22 cellular contexts compared by ENCODE assay signal in genomic region chr10:119446441-119447277, GRCh38.
"Had no signal": no experiment of that assay in that cellular context is flagged by ENCODE, and none has a peak within 500 bp of the region (broad histone marks: within the 10 kb centered on the region; RNA-seq: fewer than 3 reads in every experiment).

No MANE protein-coding gene starts in this region.

- H3K27ac ChIP-seq: ovary, transverse colon had no signal

- H3K36me3 Mint-ChIP-seq: natural killer cell treated with Interleukin-12 subunit alpha and Interleukin-12 subunit beta and Interleukin-15 and Interleukin-18, amount 100 ng/mL, for 72 hours had no signal

- H3K27me3 ChIP-seq: heart left ventricle, ovary, transverse colon had no signal

- H3K9me3 Mint-ChIP-seq: activated CD4-positive, alpha-beta memory T cell treated with anti-CD3 and anti-CD28 coated beads for 36 hours; activated CD4-positive, alpha-beta T cell treated with anti-CD3 and anti-CD28 coated beads, Interleukin-2, amount 10 ng/mL, durations not matched to agents 24 days and 14 days; activated naive CD4-positive, alpha-beta T cell treated with anti-CD3 and anti-CD28 coated beads, Interleukin-2, amount 50 U/mL, for 24 hours; activated naive CD8-positive, alpha-beta T cell treated with anti-CD3 and anti-CD28 coated beads, Interleukin-2, amount 50 U/mL, for 24 hours; activated T-helper 2 cell treated with anti-CD3 and anti-CD28 coated beads, Interferon-gamma antibody, Interleukin-2, Interleukin-4, amounts not matched to agents 10 μg/mL and 5 μg/mL and 100 μg/mL, durations not matched to agents 14 hours and 24 hours and 36 hours; natural killer cell treated with Interleukin-12 subunit alpha and Interleukin-12 subunit beta and Interleukin-15 and Interleukin-18, amount 100 ng/mL, for 72 hours; stimulated activated naive B cell treated with anti-CD40 and anti-IgM and Interleukin-4, amounts not matched to agents 10 μg/mL and 1 μg/mL and 100 μg/mL, for 72 hours had no signal

- H3K27ac Mint-ChIP-seq: activated CD4-positive, alpha-beta memory T cell treated with anti-CD3 and anti-CD28 coated beads for 36 hours; activated naive CD4-positive, alpha-beta T cell treated with anti-CD3 and anti-CD28 coated beads, Interleukin-2, amount 50 U/mL, for 24 hours; activated naive CD8-positive, alpha-beta T cell treated with anti-CD3 and anti-CD28 coated beads, Interleukin-2, amount 50 U/mL, for 24 hours; activated T-helper 2 cell treated with anti-CD3 and anti-CD28 coated beads, Interferon-gamma antibody, Interleukin-2, Interleukin-4, amounts not matched to agents 10 μg/mL and 5 μg/mL and 100 μg/mL, durations not matched to agents 14 hours and 24 hours and 36 hours; natural killer cell treated with Interleukin-12 subunit alpha and Interleukin-12 subunit beta and Interleukin-15 and Interleukin-18, amount 100 ng/mL, for 72 hours; stimulated activated naive B cell treated with anti-CD40 and anti-IgM and Interleukin-4, amounts not matched to agents 10 μg/mL and 1 μg/mL and 100 μg/mL, for 72 hours had no signal

- H3K4me3 Mint-ChIP-seq: activated CD4-positive, alpha-beta memory T cell treated with anti-CD3 and anti-CD28 coated beads for 36 hours; activated CD4-positive, alpha-beta T cell treated with anti-CD3 and anti-CD28 coated beads, Interleukin-2, amount 10 ng/mL, durations not matched to agents 24 days and 14 days; activated naive CD4-positive, alpha-beta T cell treated with anti-CD3 and anti-CD28 coated beads, Interleukin-2, amount 50 U/mL, for 24 hours; activated naive CD8-positive, alpha-beta T cell treated with anti-CD3 and anti-CD28 coated beads, Interleukin-2, amount 50 U/mL, for 24 hours; natural killer cell treated with Interleukin-12 subunit alpha and Interleukin-12 subunit beta and Interleukin-15 and Interleukin-18, amount 100 ng/mL, for 72 hours; stimulated activated naive B cell treated with anti-CD40 and anti-IgM and Interleukin-4, amounts not matched to agents 10 μg/mL and 1 μg/mL and 100 μg/mL, for 72 hours had no signal

- DNase-seq: activated CD4-positive, alpha-beta memory T cell treated with anti-CD3 and anti-CD28 coated beads for 36 hours; activated CD4-positive, alpha-beta T cell treated with anti-CD3 and anti-CD28 coated beads, Interleukin-2, amount 10 ng/mL, durations not matched to agents 24 days and 14 days; activated CD4-positive, CD25-positive, alpha-beta regulatory T cell treated with anti-CD3 and anti-CD28 coated beads, Interleukin-2, amount 50 U/mL, for 72 hours; activated naive CD8-positive, alpha-beta T cell treated with anti-CD3 and anti-CD28 coated beads, Interleukin-2, amount 50 U/mL, for 24 hours; activated T-cell treated with anti-CD3 and anti-CD28 coated beads, Interleukin-2, amount 50 U/mL, for 48 hours; amygdala; central memory CD4-positive, alpha-beta T cell; foreskin fibroblast; mucosa of descending colon; stimulated activated CD4-positive, alpha-beta T cell treated with anti-CD3 and anti-CD28 coated beads, Interleukin-12 subunit alpha, Interleukin-12 subunit beta, amount 100 ng/mL, for 4 hours; stimulated activated CD4-positive, alpha-beta T cell treated with anti-CD3 and anti-CD28 coated beads, Interleukin-4, amount 100 ng/mL, for 24 hours; stimulated activated naive B cell treated with anti-CD40 and anti-IgM and Interleukin-4, amounts not matched to agents 10 μg/mL and 1 μg/mL and 100 μg/mL, for 72 hours; T-helper 2 cell; transverse colon had no signal

- H3K9me3 ChIP-seq: heart left ventricle, mucosa of descending colon, ovary, transverse colon had no signal

- H3K27me3 Mint-ChIP-seq: activated CD4-positive, alpha-beta memory T cell treated with anti-CD3 and anti-CD28 coated beads for 36 hours; activated CD4-positive, alpha-beta T cell treated with anti-CD3 and anti-CD28 coated beads, Interleukin-2, amount 10 ng/mL, durations not matched to agents 24 days and 14 days; activated naive CD4-positive, alpha-beta T cell treated with anti-CD3 and anti-CD28 coated beads, Interleukin-2, amount 50 U/mL, for 24 hours; activated naive CD8-positive, alpha-beta T cell treated with anti-CD3 and anti-CD28 coated beads, Interleukin-2, amount 50 U/mL, for 24 hours; natural killer cell treated with Interleukin-12 subunit alpha and Interleukin-12 subunit beta and Interleukin-15 and Interleukin-18, amount 100 ng/mL, for 72 hours; progenitor cell of endocrine pancreas; stimulated activated naive B cell treated with anti-CD40 and anti-IgM and Interleukin-4, amounts not matched to agents 10 μg/mL and 1 μg/mL and 100 μg/mL, for 72 hours had no signal

- ATAC-seq: activated naive CD8-positive, alpha-beta T cell treated with anti-CD3 and anti-CD28 coated beads, Interleukin-2, amount 50 U/mL, for 24 hours; heart left ventricle; mucosa of descending colon; natural killer cell treated with Interleukin-12 subunit alpha and Interleukin-12 subunit beta and Interleukin-15 and Interleukin-18, amount 100 ng/mL, for 72 hours; sciatic nerve; stimulated activated naive B cell treated with anti-CD40 and anti-IgM and Interleukin-4, amounts not matched to agents 10 μg/mL and 1 μg/mL and 100 μg/mL, for 72 hours had no signal

- H3K36me3 ChIP-seq: ovary, transverse colon had no signal

- H3K4me3 ChIP-seq: heart left ventricle, mucosa of descending colon, ovary, skin epidermis, transverse colon had no signal

- H3K4me1 ChIP-seq: transverse colon had no signal
